ENCODE assay signal across 1 cellular context in the genomic region with DNA sequence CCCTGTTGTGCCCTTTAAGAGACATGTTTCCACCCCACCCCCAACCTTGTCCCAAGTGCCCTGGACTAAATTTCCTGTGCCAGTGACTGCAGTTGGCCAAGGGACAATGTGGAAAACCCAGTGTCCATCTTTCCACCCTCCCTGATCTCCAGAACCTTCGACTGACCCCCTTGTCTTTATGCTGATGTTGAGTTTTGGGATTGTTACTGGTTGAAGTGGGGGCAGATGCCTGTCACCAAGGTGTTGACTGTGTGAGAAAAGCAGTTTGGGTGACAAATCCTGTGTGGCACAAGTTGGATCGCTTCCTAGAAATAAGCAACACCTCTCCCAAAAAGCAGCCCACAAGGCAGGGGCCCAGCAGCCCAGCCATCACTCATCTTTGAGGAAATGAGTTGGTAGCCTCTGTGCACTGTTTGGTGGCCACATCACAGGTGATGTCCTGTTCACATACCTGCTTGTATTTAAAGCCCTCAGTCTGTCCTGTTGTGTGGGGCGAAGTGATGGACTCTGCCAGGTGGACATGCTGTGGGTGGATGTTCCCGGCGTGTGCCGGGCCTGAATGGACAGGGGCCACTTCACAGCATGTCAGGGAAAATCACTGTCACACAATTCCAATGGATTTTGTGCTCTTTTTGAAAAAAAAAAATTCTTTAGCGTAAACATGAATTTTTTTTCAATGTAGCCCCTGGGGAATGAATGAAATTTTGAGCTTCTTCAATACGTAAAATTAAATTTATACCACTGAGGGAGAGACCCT.
TF ChIP-seq lines count a peak whose summit lies in the region.

No MANE protein-coding gene starts in this region.

TF ChIP-seq in HCT116, 20 proteins besides CTCF, POLR2A, EP300 and RAD21 (continued from another document):
- TF ChIP-seq, protein P1, sequence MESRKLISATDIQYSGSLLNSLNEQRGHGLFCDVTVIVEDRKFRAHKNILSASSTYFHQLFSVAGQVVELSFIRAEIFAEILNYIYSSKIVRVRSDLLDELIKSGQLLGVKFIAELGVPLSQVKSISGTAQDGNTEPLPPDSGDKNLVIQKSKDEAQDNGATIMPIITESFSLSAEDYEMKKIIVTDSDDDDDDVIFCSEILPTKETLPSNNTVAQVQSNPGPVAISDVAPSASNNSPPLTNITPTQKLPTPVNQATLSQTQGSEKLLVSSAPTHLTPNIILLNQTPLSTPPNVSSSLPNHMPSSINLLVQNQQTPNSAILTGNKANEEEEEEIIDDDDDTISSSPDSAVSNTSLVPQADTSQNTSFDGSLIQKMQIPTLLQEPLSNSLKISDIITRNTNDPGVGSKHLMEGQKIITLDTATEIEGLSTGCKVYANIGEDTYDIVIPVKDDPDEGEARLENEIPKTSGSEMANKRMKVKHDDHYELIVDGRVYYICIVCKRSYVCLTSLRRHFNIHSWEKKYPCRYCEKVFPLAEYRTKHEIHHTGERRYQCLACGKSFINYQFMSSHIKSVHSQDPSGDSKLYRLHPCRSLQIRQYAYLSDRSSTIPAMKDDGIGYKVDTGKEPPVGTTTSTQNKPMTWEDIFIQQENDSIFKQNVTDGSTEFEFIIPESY (IDR thresholded peaks at IDR 0.05; ENCODE audit: extremely low read depth, insufficient replicate concordance, low read length): no peak
- TF ChIP-seq FOSL1 (IDR thresholded peaks at IDR 0.05; ENCODE audit: low read depth) (no peak), EZH2 (IDR thresholded peaks at IDR 0.05) (no peak), ELF1 (IDR thresholded peaks at IDR 0.05; ENCODE audit: borderline replicate concordance, low read depth) (no peak), TCF7L2 (IDR thresholded peaks at IDR 0.05; ENCODE audit: borderline replicate concordance, extremely low read depth, insufficient read depth, insufficient read length) (no peak), MAX (IDR thresholded peaks at IDR 0.05) (no peak)
